In genomic region chr3:195129644-195130492, GRCh38 we compare ENCODE assay signal across 10 cellular contexts.
DNase-seq lines count a peak whose midpoint lies in the region; ATAC-seq, FAIRE-seq and TF ChIP-seq lines count a peak whose summit lies in the region.
"Had no signal": no experiment of that assay in that cellular context is flagged by ENCODE, and none has a peak within 500 bp of the region (broad histone marks: within the 10 kb centered on the region; RNA-seq: fewer than 3 reads in every experiment).

No MANE protein-coding gene starts in this region.

- no peak overlapping the region for H2AFZ ChIP-seq in HepG2 (ENCODE audit: low read length)

- intact Hi-C loops in HepG2 (cut with micrococcal nuclease; ENCODE audit: unreplicated experiment), result no loop called here

- H3K27ac ChIP-seq in HepG2 (ENCODE audit: extremely low read length, insufficient read depth, low read length), result no peak overlapping the region

- no peaks in the 10 kb centered on the region for H3K79me2 ChIP-seq in HepG2 (ENCODE audit: insufficient read depth, low read length)

- no peak for TF ChIP-seq CTCF in HepG2 (CRISPR knock-in tag; IDR thresholded peaks at IDR 0.05)

- TF ChIP-seq RAD21 in HepG2 (CRISPR knock-in tag; IDR thresholded peaks at IDR 0.05), result no peak

- no peaks in the 10 kb centered on the region for H4K20me1 ChIP-seq in HepG2 (ENCODE audit: insufficient read depth, low read length)

- H3K4me2 ChIP-seq in HepG2 (ENCODE audit: low read depth, low read length), result no peak overlapping the region

- TF ChIP-seq EP300 in HepG2 (IDR thresholded peaks at IDR 0.05; ENCODE audit: low read depth in 2 of 2, low read length in 2 of 2), result no peak
- TF ChIP-seq EP300 in HepG2 (CRISPR knock-in tag; IDR thresholded peaks at IDR 0.05; ENCODE audit: borderline replicate concordance), result no peak

- BruUV-seq in HepG2 (replicated peaks; lab: Mats Ljungman, UMichigan), result no TSS peak

- FAIRE-seq in HepG2 (lab: Jason Lieb, UNC), result no peak

- no peak overlapping the region for H3K4me3 ChIP-seq in HepG2 (replicated peaks in 1 of 3; ENCODE audit: insufficient read depth in 1 of 3, low read depth in 2 of 3, low read length in 3 of 3)

- 96% methylated on average over 11 of the region's 11 CpGs for WGBS in HepG2 (ENCODE audit: low lambda C conversion rate)

- no peak overlapping the region for H3K9ac ChIP-seq in HepG2 (ENCODE audit: insufficient read depth, low read depth, low read length)

- peak; percentile 91 for ATAC-seq in HG03064 (IDR thresholded peaks at IDR 0.05; ENCODE audit: low read depth, unreplicated experiment)
- no peak for ATAC-seq in HepG2

- CTCF ChIA-PET in HepG2 (lab: Yijun Ruan, JAX; ENCODE audit: low intra/inter-chr PET ratio, low total read pairs), result no interaction called here

- in situ Hi-C loops in HepG2 (cut with HindIII; ENCODE audit: extremely low pct_ligation_motif_present, low pct_unique_long_range_greater_than_20kb), result no loop called here

- peaks cover 9% of the 10 kb centered on the region for H3K4me1 ChIP-seq in HepG2 (ENCODE audit: insufficient read depth, low read length)

- H3K9me3 ChIP-seq in HepG2 (ENCODE audit: low read length), result no peaks in the 10 kb centered on the region
- H3K9me3 ChIP-seq: Peyer's patch had no signal

- POLR2A ChIA-PET in HepG2 (lab: Yijun Ruan, JAX), result no interaction called here

- peaks cover 2% of the 10 kb centered on the region in 2 experiments; a peak in 1 of 5 replicates for H3K36me3 ChIP-seq in HepG2 (replicated peaks in 1 of 2; ENCODE audit: control insufficient read depth in 1 of 2, insufficient read depth in 2 of 2, low read length in 2 of 2)
- H3K36me3 ChIP-seq: Peyer's patch had no signal

- DNase-seq in CD1c-positive myeloid dendritic cell (ENCODE audit: extremely low spot score) (peak; percentile 89), amniotic epithelial cell (ENCODE audit: low read depth) (peak; percentile 53), retina (no peak), HK-2 (ENCODE audit: unreplicated experiment) (no peak), activated gamma-delta T cell (lab: John Stamatoyannopoulos, UW) (no peak), HepG2 (ENCODE audit: low spot score) (no peak)
- DNase-seq: DND-41 had no signal

- H3K27me3 ChIP-seq in HepG2 (ENCODE audit: control insufficient read depth in 1 of 2, insufficient read depth in 2 of 2, low read length in 2 of 2), result no peaks in the 10 kb centered on the region
- H3K27me3 ChIP-seq: Peyer's patch had no signal

- TF ChIP-seq POLR2A in GM19099 (IDR thresholded peaks at IDR 0.05; ENCODE audit: extremely low read depth, insufficient read length, low read depth) (peak; percentile 50), HepG2 (IDR thresholded peaks at IDR 0.05; ENCODE audit: insufficient read depth in 1 of 2, low read depth in 2 of 2, low read length in 2 of 2) (no peak)

TF ChIP-seq in HepG2, 621 proteins besides CTCF, POLR2A, EP300 and RAD21:
- TF ChIP-seq MAFK (conservative IDR thresholded peaks at IDR 0.05 in 1 of 2, IDR thresholded peaks at IDR 0.05 in 1 of 2; ENCODE audit: low read length in 2 of 2) (0 out of 4 replicates have a peak, but pooled peaks of 1 of the 2 experiments have one; percentile 2), THAP7 (CRISPR knock-in tag; IDR thresholded peaks at IDR 0.05) (no peak), ZNF674 (CRISPR knock-in tag; IDR thresholded peaks at IDR 0.05; ENCODE audit: low read depth) (no peak), RCOR2 (CRISPR knock-in tag; IDR thresholded peaks at IDR 0.05) (no peak)
TF ChIP-seq in HepG2: peak in this region for 1.

Comparison
In these comparisons a context has a peak if more than half of its experiments do, and no peak if none do; other contexts are left out.
1. DNase-seq: peak in CD1c-positive myeloid dendritic cell (single experiment) and amniotic epithelial cell (single experiment); none in retina (single experiment), HK-2 (single experiment), activated gamma-delta T cell (single experiment) and HepG2 (single experiment).